Comparison of ENCODE assay signal across 23 cellular contexts in the genomic region with DNA sequence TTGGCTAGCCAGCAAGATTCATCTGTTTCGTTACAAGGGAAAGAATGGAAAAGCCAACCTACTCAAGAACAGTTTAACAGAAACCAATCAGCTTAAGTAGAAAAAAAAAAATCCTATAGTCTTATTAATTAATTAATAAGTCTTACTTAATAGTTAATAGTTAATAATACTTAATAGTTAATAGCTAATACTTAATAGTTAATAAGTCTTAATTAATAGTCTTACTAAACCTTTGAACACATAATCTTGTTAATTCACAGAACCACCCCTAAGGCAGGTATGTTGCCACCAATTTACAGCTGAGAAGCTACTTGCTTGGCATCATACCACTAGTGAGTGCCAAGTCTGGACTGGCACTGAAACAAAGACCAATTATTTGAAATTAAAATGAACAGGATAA. TPM values are rescaled to one million over a fixed set of nuclear protein-coding genes. Genes with fewer than 3 reads are reported as not detected.
A peak's percentile ranks its signal among the peaks of the same experiment; 100 is the strongest.
DNase-seq lines count a peak whose midpoint lies in the region; FAIRE-seq and TF ChIP-seq lines count a peak whose summit lies in the region.
"Had no signal": no experiment of that assay in that cellular context is flagged by ENCODE, and none has a peak within 500 bp of the region (broad histone marks: within the 10 kb centered on the region; RNA-seq: fewer than 3 reads in every experiment).

No MANE protein-coding gene starts in this region.

- intact Hi-C loops in OCI-LY7 (cut with micrococcal nuclease; ENCODE audit: unreplicated experiment), result no loop called here
- intact Hi-C loops in ascending aorta (cut with DNase I), result no loop called here

- BruUV-seq in OCI-LY7 (replicated peaks; lab: Mats Ljungman, UMichigan), result no TSS peak

- no peak for DNase-seq in OCI-LY7 (ENCODE audit: low spot score)
- DNase-seq in renal cortical epithelial cell (ENCODE audit: low read depth), result peak; percentile 35
- DNase-seq in NCI-H1105 (lab: John Stamatoyannopoulos, UW), result no peak
- DNase-seq in SIG-M5 (lab: John Stamatoyannopoulos, UW), result no peak
- no peak for DNase-seq in ascending aorta (ENCODE audit: low spot score in 2 of 2)
- DNase-seq: 8988T; Caco-2; CD4-positive, CD25-positive, alpha-beta regulatory T cell; CD8-positive, alpha-beta T cell; DMS153; DND-41; GM23248; H7; HCEC 1CT had no signal

- POLR2A ChIA-PET in HEK293 (lab: Yijun Ruan, JAX) (no interaction called here), OCI-LY7 (lab: Charles Lee) (interaction anchor here (1.1 to 4.2 kb wide), 4 partner anchors 9 to 32 kb away, joined by 8 to 72 read pairs (median 10); a partner anchor contains a TSS)

- no peak overlapping the region for H3K4me2 ChIP-seq in OCI-LY7 (ENCODE audit: low read length)
- H3K4me2 ChIP-seq: BLaER1 had no signal

- H3K36me3 ChIP-seq in HEK293 (ENCODE audit: control insufficient read depth in 2 of 2, insufficient read depth in 1 of 2, low read length in 2 of 2), result no peaks in the 10 kb centered on the region
- H3K36me3 ChIP-seq in OCI-LY7 (ENCODE audit: insufficient read depth, low read length), result no peaks in the 10 kb centered on the region; the same call in 1 of the 2 replicates
- no peaks in the 10 kb centered on the region for H3K36me3 ChIP-seq in ascending aorta
- H3K36me3 ChIP-seq: BLaER1 had no signal

- no peaks in the 10 kb centered on the region for H3K9me3 ChIP-seq in HEK293 (ENCODE audit: control insufficient read depth, insufficient read depth, low read depth, low read length)
- peaks cover 7% of the 10 kb centered on the region; the same call in 1 of the 2 replicates for H3K9me3 ChIP-seq in OCI-LY7 (ENCODE audit: low read length)
- no peaks in the 10 kb centered on the region for H3K9me3 ChIP-seq in ascending aorta
- H3K9me3 ChIP-seq: Caco-2 had no signal

- H4K20me1 ChIP-seq in OCI-LY7 (ENCODE audit: insufficient read depth, low read length), result no peaks in the 10 kb centered on the region
- H4K20me1 ChIP-seq: BLaER1 had no signal

- CTCF ChIA-PET in HEK293 (lab: Yijun Ruan, JAX) (interaction anchor here (0.7 to 0.8 kb wide), 3 partner anchors 10 to 564 kb away, joined by 3 to 5 read pairs (median 4); no protein-coding TSS in a partner anchor), OCI-LY7 (lab: Charles Lee; ENCODE audit: unreplicated experiment) (no interaction called here)

- no peak overlapping the region for H3K4me3 ChIP-seq in HEK293 (ENCODE audit: low read depth, low read length)
- H3K4me3 ChIP-seq in OCI-LY7 (ENCODE audit: low read depth, low read length, poor library complexity, severe bottlenecking), result no peak overlapping the region
- no peak overlapping the region for H3K4me3 ChIP-seq in ascending aorta
- H3K4me3 ChIP-seq: BLaER1, GM23248 had no signal

- no peaks in the 10 kb centered on the region for H3K9me2 ChIP-seq in OCI-LY7 (ENCODE audit: insufficient read depth, low read length)

- peak; percentile 35 for FAIRE-seq in A204.1 (lab: Jason Lieb, UNC)
- FAIRE-seq: G401.6, GM12892, GM19239, H1 had no signal

- TF ChIP-seq CTCF in HEK293 (tag by site-specific recombination; IDR thresholded peaks at IDR 0.05) (no peak), OCI-LY7 (conservative IDR thresholded peaks at IDR 0.05; ENCODE audit: low read length) (no peak), ascending aorta (IDR thresholded peaks at IDR 0.05) (no peak)

- H3K27ac ChIP-seq in HEK293 (ENCODE audit: extremely low read depth, low read depth, low read length), result no peak overlapping the region
- H3K27ac ChIP-seq in OCI-LY7 (ENCODE audit: low read depth, low read length, poor library complexity, severe bottlenecking), result peak overlapping the region; percentile 98
- H3K27ac ChIP-seq in ascending aorta, result no peak overlapping the region
- H3K27ac ChIP-seq: C4-2B, GM23248 had no signal

- H3K4me1 ChIP-seq in HEK293 (ENCODE audit: control insufficient read depth, insufficient read depth, low read length), result no peaks in the 10 kb centered on the region
- H3K4me1 ChIP-seq in OCI-LY7 (ENCODE audit: insufficient read depth, low read length, poor library complexity, severe bottlenecking), result peaks cover 75% of the 10 kb centered on the region
- no peaks in the 10 kb centered on the region for H3K4me1 ChIP-seq in ascending aorta
- H3K4me1 ChIP-seq: Caco-2 had no signal

- no peaks in the 10 kb centered on the region for H3K27me3 ChIP-seq in ascending aorta
- H3K27me3 ChIP-seq: BLaER1 had no signal

- H3K79me2 ChIP-seq in OCI-LY7 (ENCODE audit: insufficient read depth, low read depth, low read length), result no peaks in the 10 kb centered on the region

- H2AFZ ChIP-seq in OCI-LY7 (ENCODE audit: low read length), result no peak overlapping the region
- H2AFZ ChIP-seq: GM23248 had no signal

TF ChIP-seq in HEK293, 187 proteins besides CTCF, POLR2A, EP300 and RAD21:
- TF ChIP-seq ZNF10 (tag by site-specific recombination; IDR thresholded peaks at IDR 0.05) (no peak), BCL11B (tag by site-specific recombination; IDR thresholded peaks at IDR 0.05; ENCODE audit: low read depth) (peak; percentile 85; the same call in 1 of the 2 replicates)

RNA-seq across cellular contexts. Expression of a gene that starts 19.9 kb away (rescaled TPM):
- not detected in 2 replicates for total RNA-seq in OCI-LY7 (2014; rRNA removed; shearing (Covaris generic))
- total RNA-seq in OCI-LY7 (2022) (not detected in 2 replicates), renal cortical epithelial cell (0.85 and 3.3 TPM in 2 replicates), ascending aorta (174 TPM)
- total RNA-seq: CD4-positive, CD25-positive, alpha-beta regulatory T cell; CD8-positive, alpha-beta T cell had no signal

RNA-seq across cellular contexts. Expression of a gene that starts 30.1 kb away (rescaled TPM):
- total RNA-seq in OCI-LY7 (2014; rRNA removed; shearing (Covaris generic)), result 30.0 and 32.4 TPM in 2 replicates
- total RNA-seq in OCI-LY7 (2022) (38.5 and 55.9 TPM in 2 replicates), renal cortical epithelial cell (0.30 and 0.52 TPM in 2 replicates), ascending aorta (not detected)
- total RNA-seq: A673; Caco-2; CD4-positive, CD25-positive, alpha-beta regulatory T cell; CD8-positive, alpha-beta T cell; GM23248; H1; H7 had no signal

RNA-seq across cellular contexts. Expression of a gene that starts 55.0 kb away (rescaled TPM):
- 109 and 117 TPM in 2 replicates for total RNA-seq in OCI-LY7 (2014; rRNA removed; shearing (Covaris generic))
- total RNA-seq in OCI-LY7 (2022), result 84.6 and 122 TPM in 2 replicates
- total RNA-seq in renal cortical epithelial cell, result 45.3 and 49.1 TPM in 2 replicates
- 26.0 TPM for total RNA-seq in ascending aorta

Comparison
In these comparisons a context has a peak if more than half of its experiments do, and no peak if none do; other contexts are left out.
1. RNA of a gene that starts 19.9 kb away (total RNA-seq): 174 TPM in ascending aorta (single experiment); 0.85 to 3.3 TPM in renal cortical epithelial cell and not detected in OCI-LY7; every median in the first group is over 10 times any median in the second.
2. RNA of a gene that starts 30.1 kb away (total RNA-seq): 30.0 to 55.9 TPM in OCI-LY7; 0.30 to 0.52 TPM in renal cortical epithelial cell and not detected in ascending aorta (single experiment); every median in the first group is over 10 times any median in the second.